24 cellular contexts compared by ENCODE assay signal in the genomic region with DNA sequence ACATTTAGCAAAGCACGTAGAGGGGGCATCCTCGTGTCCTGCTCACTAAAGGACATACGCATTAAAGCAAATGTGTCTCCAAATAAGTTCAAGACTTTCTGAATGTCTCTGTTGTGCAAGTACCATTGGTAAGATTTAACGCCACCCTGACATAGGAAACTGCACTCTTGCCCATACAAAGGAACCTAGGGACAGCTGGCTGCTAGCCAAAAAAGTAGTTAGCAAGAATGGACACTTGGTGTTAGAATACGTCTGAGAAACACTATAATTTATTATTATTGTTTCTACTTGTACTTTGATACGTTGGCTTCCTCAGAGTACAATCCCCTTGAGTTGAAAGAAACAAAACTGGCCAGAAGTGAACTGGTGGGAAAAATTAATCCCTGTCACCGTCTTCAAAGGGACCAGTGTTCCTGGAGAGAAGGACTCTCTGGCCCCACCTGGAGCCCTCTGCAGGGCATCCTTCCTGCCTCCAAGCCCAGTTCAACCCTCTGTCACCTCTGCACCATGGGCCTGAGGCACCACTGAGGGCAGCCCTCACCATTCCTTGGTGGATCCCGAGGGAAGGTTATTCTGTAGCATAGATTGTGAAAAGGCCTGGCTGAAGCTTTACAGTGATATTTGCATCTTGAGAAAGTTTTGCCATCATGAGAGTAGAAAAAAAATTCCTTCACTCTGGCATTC. TPM values are rescaled to one million over a fixed set of nuclear protein-coding genes. Genes with fewer than 3 reads are reported as not detected.
A peak's percentile ranks its signal among the peaks of the same experiment; 100 is the strongest.
DNase-seq lines count a peak whose midpoint lies in the region; ATAC-seq and TF ChIP-seq lines count a peak whose summit lies in the region.
"Had no signal": no experiment of that assay in that cellular context is flagged by ENCODE, and none has a peak within 500 bp of the region (broad histone marks: within the 10 kb centered on the region; RNA-seq: fewer than 3 reads in every experiment).

No MANE protein-coding gene starts in this region.

- no peaks in the 10 kb centered on the region for H3K9me3 ChIP-seq in WERI-Rb-1 (ENCODE audit: severe bottlenecking)
- no peaks in the 10 kb centered on the region for H3K9me3 ChIP-seq in endodermal cell (ENCODE audit: control insufficient read depth, low read length)
- H3K9me3 ChIP-seq in neural progenitor cell (ENCODE audit: low read depth), result no peaks in the 10 kb centered on the region
- no peaks in the 10 kb centered on the region for H3K9me3 ChIP-seq in vagina
- H3K9me3 ChIP-seq: Caco-2 had no signal

- H3K36me3 Mint-ChIP-seq in endodermal cell (ENCODE audit: low read depth) (no peaks in the 10 kb centered on the region), neural progenitor cell (no peaks in the 10 kb centered on the region)

- H3K4me1 ChIP-seq in endodermal cell (ENCODE audit: control insufficient read depth, insufficient read depth, low read length) (peaks cover 14% of the 10 kb centered on the region), neural progenitor cell (peaks cover 76% of the 10 kb centered on the region), vagina (peaks cover 5% of the 10 kb centered on the region)

- DNase-seq in NCI-H2227 treated with DMSO at 0.1 percent for 48 hours (lab: John Stamatoyannopoulos, UW), result peak; percentile 25
- DNase-seq in NCI-H2227 (lab: John Stamatoyannopoulos, UW; ENCODE audit: unreplicated experiment), result no peak
- no peak for DNase-seq in WERI-Rb-1
- DNase-seq in endodermal cell, result no peak
- DNase-seq in neural progenitor cell (ENCODE audit: low spot score), result peak; percentile 50
- no peak for DNase-seq in vagina (ENCODE audit: extremely low spot score in 2 of 2)
- no peak for DNase-seq in pons (ENCODE audit: low spot score)
- DNase-seq: Caco-2; CD4-positive, alpha-beta T cell; GF-D8; GOT3; Kasumi-1; NCI-H1105; NCI-H187 treated with DMSO at 0.1 percent for 48 hours; NCI-H2171; NCI-H446 treated with DMSO at 0.1 percent for 48 hours; PC-3; RPMI8226; SHP77 treated with DMSO at 0.1 percent for 48 hours had no signal

- H3K36me3 ChIP-seq in WERI-Rb-1 (no peaks in the 10 kb centered on the region), endodermal cell (ENCODE audit: control insufficient read depth, insufficient read depth, low read length) (no peaks in the 10 kb centered on the region), neural progenitor cell (no peaks in the 10 kb centered on the region), vagina (no peaks in the 10 kb centered on the region)

- ATAC-seq in GM19455 (IDR thresholded peaks at IDR 0.05; ENCODE audit: unreplicated experiment), result no peak
- ATAC-seq: HCT116, PC-3, SK-N-SH treated with all-trans-retinoic acid at 6 μM for 48 hours had no signal

- 83 to 89% methylated on average over 6 to 7 of the region's 8 CpGs for WGBS in endodermal cell (ENCODE audit: insufficient coverage in 1 of 2, insufficient read length in 1 of 2), 2 experiments

- no peak for TF ChIP-seq POLR2A in vagina (IDR thresholded peaks at IDR 0.05)

- peaks cover 50% of the 10 kb centered on the region for H3F3A ChIP-seq in neural progenitor cell (ENCODE audit: low read depth)

- H3K9ac ChIP-seq in endodermal cell (ENCODE audit: extremely low read depth, low read length, poor library complexity, severe bottlenecking), result no peak overlapping the region
- H3K9ac ChIP-seq in neural progenitor cell, result no peak overlapping the region

- H3K4me1 Mint-ChIP-seq in endodermal cell (peaks cover 36% of the 10 kb centered on the region), neural progenitor cell (peaks cover 97% of the 10 kb centered on the region)

- H3K9me3 Mint-ChIP-seq in endodermal cell (no peaks in the 10 kb centered on the region), neural progenitor cell (peaks cover 2% of the 10 kb centered on the region)
- H3K9me3 Mint-ChIP-seq: CD4-positive, alpha-beta T cell; IgD-negative memory B cell had no signal

- H3K79me2 ChIP-seq in neural progenitor cell (ENCODE audit: low read depth), result no peaks in the 10 kb centered on the region

- H3K4me2 ChIP-seq in neural progenitor cell, result peak overlapping the region; percentile 62

- no peak overlapping the region for H3K27ac Mint-ChIP-seq in endodermal cell
- H3K27ac Mint-ChIP-seq in neural progenitor cell, result peak overlapping the region; percentile 95
- H3K27ac Mint-ChIP-seq: CD4-positive, alpha-beta T cell had no signal

- TF ChIP-seq CTCF in WERI-Rb-1 (IDR thresholded peaks at IDR 0.05; ENCODE audit: low read depth, low read length) (peak; percentile 47; the same call in 1 of the 2 replicates), endodermal cell (conservative IDR thresholded peaks at IDR 0.05) (peak; percentile 55), neural progenitor cell (IDR thresholded peaks at IDR 0.05) (no peak), vagina (IDR thresholded peaks at IDR 0.05) (no peak)

- no peak overlapping the region for H3K4me3 Mint-ChIP-seq in endodermal cell
- no peak overlapping the region for H3K4me3 Mint-ChIP-seq in neural progenitor cell
- H3K4me3 Mint-ChIP-seq: CD4-positive, alpha-beta T cell; IgD-negative memory B cell had no signal

- H3K4me3 ChIP-seq in WERI-Rb-1 (ENCODE audit: low read depth, low read length) (no peak overlapping the region), endodermal cell (ENCODE audit: low read length) (no peak overlapping the region), neural progenitor cell (no peak overlapping the region), vagina (no peak overlapping the region)

- H3K27me3 ChIP-seq in WERI-Rb-1 (ENCODE audit: insufficient read depth, low read depth, severe bottlenecking) (no peaks in the 10 kb centered on the region), endodermal cell (ENCODE audit: control insufficient read depth, insufficient read depth, low read length, poor library complexity, severe bottlenecking) (no peaks in the 10 kb centered on the region), neural progenitor cell (peaks cover 15% of the 10 kb centered on the region), vagina (no peaks in the 10 kb centered on the region)

- H4K20me1 ChIP-seq in neural progenitor cell (ENCODE audit: low read depth), result peaks cover 15% of the 10 kb centered on the region

- no peak overlapping the region for H2AFZ ChIP-seq in neural progenitor cell (replicated peaks)

- intact Hi-C loops in vagina (cut with DNase I), result no loop called here

- H3K27me3 Mint-ChIP-seq in endodermal cell (ENCODE audit: insufficient read depth) (no peaks in the 10 kb centered on the region), neural progenitor cell (ENCODE audit: insufficient read depth, low read depth) (peaks cover 4% of the 10 kb centered on the region)

- peak overlapping the region; percentile 7; the same call in 1 of the 2 replicates for H3K27ac ChIP-seq in WERI-Rb-1
- H3K27ac ChIP-seq in endodermal cell (ENCODE audit: low read depth, low read length), result peak overlapping the region; percentile 89
- peak overlapping the region; percentile 9 for H3K27ac ChIP-seq in neural progenitor cell
- H3K27ac ChIP-seq in vagina, result no peak overlapping the region
- H3K27ac ChIP-seq: HL-60 had no signal

RNA-seq across cellular contexts. Expression of a gene that starts 51.4 kb away (rescaled TPM):
- 1 to 10 TPM; 6.5 to 9.0 TPM for total RNA-seq in endodermal cell
- polyA plus RNA-seq in endodermal cell (2013, experiment 1 of 2), result 149 TPM
- 140 TPM for polyA plus RNA-seq in endodermal cell (2013, experiment 2 of 2)
- total RNA-seq in neural progenitor cell (ENCODE audit: low replicate concordance), result 1.9 and 4.7 TPM in 2 replicates
- 110 TPM for total RNA-seq in vagina
- total RNA-seq: CD4-positive, alpha-beta T cell; PC-3 had no signal
- polyA plus RNA-seq: IgD-negative memory B cell had no signal

Comparison
In these comparisons a context has a peak if more than half of its experiments do, and no peak if none do; other contexts are left out.
1. DNase-seq: peak in NCI-H2227 treated with DMSO at 0.1 percent for 48 hours (single experiment) and neural progenitor cell (single experiment); none in NCI-H2227 (single experiment), WERI-Rb-1 (single experiment), endodermal cell (single experiment), vagina (0 of 2) and pons (single experiment).
2. CTCF ChIP-seq: peak in WERI-Rb-1 (single experiment) and endodermal cell (single experiment); none in neural progenitor cell (single experiment) and vagina (0 of 3).
3. RNA of a gene that starts 51.4 kb away (total RNA-seq): 110 TPM in vagina (single experiment); 6.5 to 9.0 TPM in endodermal cell and 1.9 to 4.7 TPM in neural progenitor cell; every median in the first group is over 10 times any median in the second.